In genomic region chr2:85421706-85422457, GRCh38 we compare ENCODE assay signal across 13 cellular contexts. TPM values are rescaled to one million over a fixed set of nuclear protein-coding genes. Genes with fewer than 3 reads are reported as not detected.
DNase-seq lines count a peak whose midpoint lies in the region; ATAC-seq, FAIRE-seq and TF ChIP-seq lines count a peak whose summit lies in the region.
"Had no signal": no experiment of that assay in that cellular context is flagged by ENCODE, and none has a peak within 500 bp of the region (broad histone marks: within the 10 kb centered on the region; RNA-seq: fewer than 3 reads in every experiment).

No MANE protein-coding gene starts in this region.

- FAIRE-seq in kidney (lab: Jason Lieb, UNC): no peak
- FAIRE-seq: GM19239 had no signal

- no peak overlapping the region for H3K4me3 Mint-ChIP-seq in stimulated activated memory B cell treated with anti-CD40 and anti-IgM and Interleukin-4, amounts not matched to agents 10 μg/mL and 1 μg/mL and 100 μg/mL, for 72 hours
- H3K4me3 Mint-ChIP-seq: effector memory CD8-positive, alpha-beta T cell; stimulated activated naive CD8-positive, alpha-beta T cell treated with anti-CD3 and anti-CD28 coated beads, Interleukin-15, Interleukin-2, amounts not matched to agents 100 ng/mL and 50 ng/mL, for 24 hours had no signal

- POLR2A ChIA-PET in HCT116 (lab: Charles Lee): interaction anchor here (1.1 to 15.9 kb wide), 2 partner anchors 124 to 139 kb away, joined by 3 to 236 read pairs; partner anchors contain the start of genes GGCX and MAT2A

- H3K36me3 ChIP-seq in HCT116 (ENCODE audit: control insufficient read depth in 1 of 2, insufficient read depth in 2 of 2, low read length in 2 of 2) (no peaks in the 10 kb centered on the region), left lung (no peaks in the 10 kb centered on the region), kidney (ENCODE audit: control insufficient read depth in 1 of 2, insufficient read depth in 2 of 2, low read length in 2 of 2) (no peaks in the 10 kb centered on the region)

- TF ChIP-seq CTCF in HCT116 (IDR thresholded peaks at IDR 0.05 in 2 of 3, conservative IDR thresholded peaks at IDR 0.05 in 1 of 3; ENCODE audit: borderline replicate concordance in 1 of 3, insufficient read depth in 1 of 3, low read depth in 2 of 3, low read length in 2 of 3): no peak
- no peak for TF ChIP-seq CTCF in VCaP (conservative IDR thresholded peaks at IDR 0.05)
- TF ChIP-seq CTCF in left lung (IDR thresholded peaks at IDR 0.05): no peak
- no peak for TF ChIP-seq CTCF in kidney (IDR thresholded peaks at IDR 0.05; ENCODE audit: borderline replicate concordance, extremely low read depth, insufficient read depth)
- TF ChIP-seq CTCF in GM13976 (IDR thresholded peaks at IDR 0.05; ENCODE audit: borderline replicate concordance, control extremely low read depth, extremely low read depth, insufficient read depth, missing control alignments): no peak

- no TSS peak for BruUV-seq in HCT116 (replicated peaks; lab: Mats Ljungman, UMichigan)

- H3K27ac Mint-ChIP-seq in stimulated activated memory B cell treated with anti-CD40 and anti-IgM and Interleukin-4, amounts not matched to agents 10 μg/mL and 1 μg/mL and 100 μg/mL, for 72 hours: peak overlapping the region; percentile 74
- H3K27ac Mint-ChIP-seq: stimulated activated naive CD8-positive, alpha-beta T cell treated with anti-CD3 and anti-CD28 coated beads, Interleukin-15, Interleukin-2, amounts not matched to agents 100 ng/mL and 50 ng/mL, for 24 hours had no signal

- H3K9me3 ChIP-seq in HCT116 (ENCODE audit: control insufficient read depth in 1 of 2, insufficient read depth in 1 of 2, low read depth in 1 of 2, low read length in 2 of 2): no peaks in the 10 kb centered on the region
- H3K9me3 ChIP-seq in left lung: no peaks in the 10 kb centered on the region
- H3K9me3 ChIP-seq in kidney (ENCODE audit: control insufficient read depth in 1 of 2, low read length in 2 of 2): no peaks in the 10 kb centered on the region

- H3K27me3 ChIP-seq in HCT116 (ENCODE audit: insufficient read depth, low read length): no peaks in the 10 kb centered on the region
- no peaks in the 10 kb centered on the region for H3K27me3 ChIP-seq in left lung

- H3K9ac ChIP-seq in HCT116 (ENCODE audit: low read length) (no peak overlapping the region), kidney (ENCODE audit: low read length in 2 of 2) (no peak overlapping the region)

- no peaks in the 10 kb centered on the region for H3K9me3 Mint-ChIP-seq in stimulated activated memory B cell treated with anti-CD40 and anti-IgM and Interleukin-4, amounts not matched to agents 10 μg/mL and 1 μg/mL and 100 μg/mL, for 72 hours
- H3K9me3 Mint-ChIP-seq: effector memory CD8-positive, alpha-beta T cell; stimulated activated naive CD8-positive, alpha-beta T cell treated with anti-CD3 and anti-CD28 coated beads, Interleukin-15, Interleukin-2, amounts not matched to agents 100 ng/mL and 50 ng/mL, for 24 hours had no signal

- no peaks in the 10 kb centered on the region for H3K79me2 ChIP-seq in HCT116 (ENCODE audit: insufficient read depth, low read length)

- no peak overlapping the region for H3K4me3 ChIP-seq in HCT116 (replicated peaks in 1 of 2; ENCODE audit: low read depth in 1 of 2, low read length in 2 of 2)
- no peak overlapping the region for H3K4me3 ChIP-seq in left lung
- H3K4me3 ChIP-seq in kidney (ENCODE audit: low read length in 2 of 2): no peak overlapping the region

- ATAC-seq in HCT116 (no peak), left lung (peak; percentile 17), HG02798 (IDR thresholded peaks at IDR 0.05; ENCODE audit: poor library complexity, unreplicated experiment) (no peak), GM18861 (IDR thresholded peaks at IDR 0.05; ENCODE audit: unreplicated experiment) (no peak)
- no peak for ATAC-seq in stimulated activated memory B cell treated with anti-CD40 and anti-IgM and Interleukin-4, amounts not matched to agents 10 μg/mL and 1 μg/mL and 100 μg/mL, for 72 hours
- ATAC-seq: effector memory CD8-positive, alpha-beta T cell had no signal

- no peaks in the 10 kb centered on the region for H3K27me3 Mint-ChIP-seq in stimulated activated memory B cell treated with anti-CD40 and anti-IgM and Interleukin-4, amounts not matched to agents 10 μg/mL and 1 μg/mL and 100 μg/mL, for 72 hours
- H3K27me3 Mint-ChIP-seq: effector memory CD8-positive, alpha-beta T cell; stimulated activated naive CD8-positive, alpha-beta T cell treated with anti-CD3 and anti-CD28 coated beads, Interleukin-15, Interleukin-2, amounts not matched to agents 100 ng/mL and 50 ng/mL, for 24 hours had no signal

- H3K4me1 Mint-ChIP-seq in stimulated activated memory B cell treated with anti-CD40 and anti-IgM and Interleukin-4, amounts not matched to agents 10 μg/mL and 1 μg/mL and 100 μg/mL, for 72 hours: peaks cover 18% of the 10 kb centered on the region

- DNase-seq in HCT116 (ENCODE audit: low read depth, low spot score) (no peak), left lung (no peak), kidney (no peak), GM13976 (ENCODE audit: low spot score) (no peak)
- DNase-seq: activated gamma-delta T cell; effector memory CD8-positive, alpha-beta T cell had no signal

- TF ChIP-seq POLR2A in HCT116 (IDR thresholded peaks at IDR 0.05; ENCODE audit: borderline replicate concordance, extremely low read depth, insufficient read depth, insufficient read length): no peak

- H3K4me1 ChIP-seq in HCT116 (ENCODE audit: control insufficient read depth in 1 of 2, insufficient read depth in 2 of 2, low read length in 2 of 2) (peaks cover 35 to 43% of the 10 kb centered on the region in 2 experiments; a peak in 3 of 4 replicates), left lung (peaks cover 21 to 37% of the 10 kb centered on the region in 2 donors), kidney (ENCODE audit: control insufficient read depth in 1 of 2, insufficient read depth in 1 of 2, low read depth in 1 of 2, low read length in 2 of 2) (peaks cover 16 to 22% of the 10 kb centered on the region in 2 donors)

- in situ Hi-C loops in GM13976 (cut with MboI; ENCODE audit: low sequenced_read_pairs, unreplicated experiment): loop anchor here (5.0 kb wide), 1 partner anchor 135 kb away; no protein-coding TSS in a partner anchor

- RAD21 ChIA-PET in HCT116 (lab: Charles Lee; ENCODE audit: low non-redundant PET in 1 of 2, low total read pairs in 2 of 2, uncharacterized antibody in 2 of 2, unreplicated experiment in 2 of 2): interaction anchor here (1.1 to 4.0 kb wide), 4 partner anchors 77 to 130 kb away, joined by 3 to 25 read pairs (median 14); no protein-coding TSS in a partner anchor

- CTCF ChIA-PET in HCT116 (lab: Charles Lee): interaction anchor here (0.8 to 4.8 kb wide), 3 partner anchors 67 to 128 kb away, joined by 4 to 118 read pairs (median 17); partner anchors contain the start of genes ELMOD3 and MAT2A

- no peaks in the 10 kb centered on the region for H3K9me2 ChIP-seq in HCT116 (ENCODE audit: insufficient read depth)

- no peak overlapping the region for H2AFZ ChIP-seq in HCT116 (ENCODE audit: low read depth, low read length, poor library complexity, severe bottlenecking)

- intact Hi-C loops in HCT116 (cut with micrococcal nuclease) (loop anchor here (2.0 kb wide), 2 partner anchors 77 to 117 kb away; partner anchors contain the start of gene MAT2A), left lung (cut with DNase I) (loop anchor here in 1 of 2 donors (2.0 kb wide), 1 partner anchor 131 kb away; no protein-coding TSS in a partner anchor), kidney (cut with DNase I) (loop anchor here (5.0 kb wide), 1 partner anchor 130 kb away; no protein-coding TSS in a partner anchor)

- peak overlapping the region; percentile 40 for H3K27ac ChIP-seq in HCT116 (ENCODE audit: low read depth, low read length)
- peak overlapping the region; percentile 99 for H3K27ac ChIP-seq in VCaP
- peak overlapping the region; percentile 86 to 87 for H3K27ac ChIP-seq in left lung
- H3K27ac ChIP-seq in kidney (ENCODE audit: low read depth in 2 of 2, low read length in 2 of 2): peak overlapping the region in 1 of 2 donors; percentile 66

- H3K4me2 ChIP-seq in HCT116 (ENCODE audit: low read length): no peak overlapping the region

- no peaks in the 10 kb centered on the region for H3K36me3 Mint-ChIP-seq in stimulated activated memory B cell treated with anti-CD40 and anti-IgM and Interleukin-4, amounts not matched to agents 10 μg/mL and 1 μg/mL and 100 μg/mL, for 72 hours

- H4K20me1 ChIP-seq in HCT116 (ENCODE audit: insufficient read depth): no peaks in the 10 kb centered on the region

- TF ChIP-seq RAD21 in HCT116 (IDR thresholded peaks at IDR 0.05; ENCODE audit: low read depth): no peak

TF ChIP-seq in HCT116, 20 proteins besides CTCF, POLR2A, EP300 and RAD21:
- no peak for TF ChIP-seq CBX3 (IDR thresholded peaks at IDR 0.05; ENCODE audit: low read depth)
- TF ChIP-seq SP1 (IDR thresholded peaks at IDR 0.05; ENCODE audit: low read depth): no peak
- TF ChIP-seq POLR2AphosphoS5 (IDR thresholded peaks at IDR 0.05; ENCODE audit: low read depth, low read length): no peak
- no peak for TF ChIP-seq TCF7L2 (IDR thresholded peaks at IDR 0.05; ENCODE audit: borderline replicate concordance, extremely low read depth, insufficient read depth, insufficient read length)
- no peak for TF ChIP-seq EZH2 (IDR thresholded peaks at IDR 0.05)

RNA-seq across cellular contexts. Expression of gene SH2D6, which starts 3.4 kb away (rescaled TPM):
- total RNA-seq in HCT116 (2021; ENCODE audit: unreplicated experiment) (2.7 TPM), left lung (under 1 TPM; 0.60 to 0.90 TPM), kidney (0.98 TPM)
- 0.51 and 1.1 TPM in 2 replicates for polyA plus RNA-seq in HCT116 (2012)
- 3.2 TPM for polyA plus RNA-seq in kidney (ENCODE audit: insufficient read depth, low read depth, low replicate concordance)
- total RNA-seq: skeletal muscle tissue had no signal

RNA-seq across cellular contexts. Expression of gene CAPG, which starts 11.7 kb away (rescaled TPM):
- 223 TPM for total RNA-seq in HCT116 (2021; ENCODE audit: unreplicated experiment)
- polyA plus RNA-seq in HCT116 (2012): 360 and 395 TPM in 2 replicates
- 100 to 1,000 TPM; 340 to 418 TPM for total RNA-seq in left lung
- total RNA-seq in kidney: 377 TPM
- polyA plus RNA-seq in kidney (ENCODE audit: insufficient read depth, low read depth, low replicate concordance): 361 TPM
